In genomic region chr11:67577951-67578350, GRCh38 we compare ENCODE assay signal across 22 cellular contexts. TPM values are rescaled to one million over a fixed set of nuclear protein-coding genes. Genes with fewer than 3 reads are reported as not detected.
A peak's percentile ranks its signal among the peaks of the same experiment; 100 is the strongest.
DNase-seq lines count a peak whose midpoint lies in the region; ATAC-seq, FAIRE-seq and TF ChIP-seq lines count a peak whose summit lies in the region.
"Had no signal": no experiment of that assay in that cellular context is flagged by ENCODE, and none has a peak within 500 bp of the region (broad histone marks: within the 10 kb centered on the region; RNA-seq: fewer than 3 reads in every experiment).

No MANE protein-coding gene starts in this region.

- H3K36me3 ChIP-seq in liver (ENCODE audit: control insufficient read depth in 4 of 4, insufficient read depth in 3 of 4, low read depth in 1 of 4, low read length in 3 of 4): no peaks in the 10 kb centered on the region
- no peaks in the 10 kb centered on the region for H3K36me3 ChIP-seq in HepG2 (replicated peaks in 1 of 2; ENCODE audit: control insufficient read depth in 1 of 2, insufficient read depth in 2 of 2, low read length in 2 of 2)
- no peaks in the 10 kb centered on the region for H3K36me3 ChIP-seq in right lobe of liver
- H3K36me3 ChIP-seq in thyroid gland: no peaks in the 10 kb centered on the region
- no peaks in the 10 kb centered on the region for H3K36me3 ChIP-seq in upper lobe of right lung
- H3K36me3 ChIP-seq: BLaER1 had no signal

- H3K9ac ChIP-seq in liver (ENCODE audit: low read depth in 1 of 2, low read length in 2 of 2) (no peak overlapping the region), HepG2 (ENCODE audit: insufficient read depth, low read depth, low read length) (no peak overlapping the region)
- H3K9ac ChIP-seq: BLaER1 had no signal

- H3K4me1 ChIP-seq in liver (ENCODE audit: control insufficient read depth in 4 of 4, insufficient read depth in 4 of 4, low read length in 3 of 4) (peaks cover 11 to 21% (median 15%) of the 10 kb centered on the region in 4 donors), HepG2 (ENCODE audit: insufficient read depth, low read length) (peaks cover 53% of the 10 kb centered on the region), right lobe of liver (peaks cover 0 to 51% (median 2%) of the 10 kb centered on the region in 4 donors), thyroid gland (peaks cover 21 to 23% of the 10 kb centered on the region in 2 donors), upper lobe of right lung (peaks cover 13% of the 10 kb centered on the region)

- no peaks in the 10 kb centered on the region for H3K9me3 Mint-ChIP-seq in CD14-positive monocyte
- H3K9me3 Mint-ChIP-seq: CD4-positive, alpha-beta T cell; GM23338; HFFc6 had no signal

- H3K27ac Mint-ChIP-seq in CD14-positive monocyte: no peak overlapping the region
- H3K27ac Mint-ChIP-seq: CD4-positive, alpha-beta T cell; GM23338; HFFc6 had no signal

- ATAC-seq in HepG2: no peak
- ATAC-seq in right lobe of liver: peak in 3 of 4 donors; percentile 35 to 59 (median 56)
- ATAC-seq in HG03457 (IDR thresholded peaks at IDR 0.05; ENCODE audit: unreplicated experiment): no peak
- ATAC-seq in upper lobe of right lung: no peak
- ATAC-seq: HCT116, K562 had no signal

- 35% methylated on average over 6 of the region's 6 CpGs for WGBS in liver
- WGBS in HepG2 (ENCODE audit: low lambda C conversion rate): no CpG with 5 or more reads among the region's 6 CpGs
- WGBS in right lobe of liver (ENCODE audit: insufficient coverage, low coverage, low lambda C conversion rate, missing lambda C conversion rate): no CpG with 5 or more reads among the region's 6 CpGs
- 26 to 37% methylated on average over 4 to 5 of the region's 6 CpGs for WGBS in thyroid gland, 2 donors

- H3K4me3 ChIP-seq in liver (ENCODE audit: low read depth in 1 of 3, low read length in 3 of 3): no peak overlapping the region
- no peak overlapping the region for H3K4me3 ChIP-seq in HepG2 (replicated peaks in 1 of 3; ENCODE audit: insufficient read depth in 1 of 3, low read depth in 2 of 3, low read length in 3 of 3)
- H3K4me3 ChIP-seq in right lobe of liver: no peak overlapping the region
- no peak overlapping the region for H3K4me3 ChIP-seq in thyroid gland (replicated peaks in 1 of 3)
- no peak overlapping the region for H3K4me3 ChIP-seq in upper lobe of right lung
- H3K4me3 ChIP-seq: BLaER1, GM23338, K562 had no signal

- peaks cover 26% of the 10 kb centered on the region for H3K4me1 Mint-ChIP-seq in CD14-positive monocyte

- no peak for TF ChIP-seq RAD21 in liver (IDR thresholded peaks at IDR 0.05)
- no peak for TF ChIP-seq RAD21 in HepG2 (CRISPR knock-in tag; IDR thresholded peaks at IDR 0.05)

- no peak overlapping the region for H3K4me2 ChIP-seq in HepG2 (ENCODE audit: low read depth, low read length)
- H3K4me2 ChIP-seq: BLaER1, GM23338 had no signal

- no peaks in the 10 kb centered on the region for H3K9me3 ChIP-seq in liver (ENCODE audit: control insufficient read depth in 4 of 4, low read length in 3 of 4)
- no peaks in the 10 kb centered on the region for H3K9me3 ChIP-seq in HepG2 (ENCODE audit: low read length)
- no peaks in the 10 kb centered on the region for H3K9me3 ChIP-seq in right lobe of liver
- no peaks in the 10 kb centered on the region for H3K9me3 ChIP-seq in thyroid gland
- no peaks in the 10 kb centered on the region for H3K9me3 ChIP-seq in upper lobe of right lung
- H3K9me3 ChIP-seq: BLaER1, Caco-2 had no signal

- POLR2A ChIA-PET in HepG2 (lab: Yijun Ruan, JAX): interaction anchor here (1.3 kb wide), 1 partner anchor 28 kb away, joined by 3 read pairs; no protein-coding TSS in a partner anchor

- H4K20me1 ChIP-seq in HepG2 (ENCODE audit: insufficient read depth, low read length): no peaks in the 10 kb centered on the region
- H4K20me1 ChIP-seq: BLaER1 had no signal

- BruUV-seq in HepG2 (replicated peaks; lab: Mats Ljungman, UMichigan): no TSS peak

- no peak for FAIRE-seq in HepG2 (lab: Jason Lieb, UNC)
- FAIRE-seq: D721Med, G401.6, GM12891, K562 had no signal

- DNase-seq in HepG2 (ENCODE audit: low spot score) (no peak), right lobe of liver (peak in 1 of 3 donors; percentile 52), thyroid gland (peak; percentile 54 to 56), CD14-positive monocyte (ENCODE audit: low spot score) (no peak), upper lobe of right lung (no peak)
- DNase-seq: 8988T; Caco-2; CD4-positive, alpha-beta T cell; H7; HFFc6 had no signal

- no peak for TF ChIP-seq EP300 in HepG2 (IDR thresholded peaks at IDR 0.05; ENCODE audit: low read depth in 2 of 2, low read length in 2 of 2)
- no peak for TF ChIP-seq EP300 in HepG2 (CRISPR knock-in tag; IDR thresholded peaks at IDR 0.05; ENCODE audit: borderline replicate concordance)

- H2AFZ ChIP-seq in HepG2 (ENCODE audit: low read length): no peak overlapping the region
- H2AFZ ChIP-seq: GM23338 had no signal

- H3K27me3 Mint-ChIP-seq in CD14-positive monocyte (ENCODE audit: low read depth in 3 of 3): peaks cover 8 to 23% (median 16%) of the 10 kb centered on the region in 3 donors

- no peak for TF ChIP-seq POLR2A in HepG2 (IDR thresholded peaks at IDR 0.05; ENCODE audit: insufficient read depth in 1 of 2, low read depth in 2 of 2, low read length in 2 of 2)
- TF ChIP-seq POLR2A in right lobe of liver (IDR thresholded peaks at IDR 0.05): no peak
- no peak for TF ChIP-seq POLR2A in thyroid gland (IDR thresholded peaks at IDR 0.05)

- TF ChIP-seq CTCF in liver (IDR thresholded peaks at IDR 0.05; ENCODE audit: low read depth, low read length, missing input control): no peak
- no peak for TF ChIP-seq CTCF in HepG2 (CRISPR knock-in tag; IDR thresholded peaks at IDR 0.05)
- TF ChIP-seq CTCF in VCaP (conservative IDR thresholded peaks at IDR 0.05): no peak
- TF ChIP-seq CTCF in right lobe of liver (IDR thresholded peaks at IDR 0.05): no peak
- no peak for TF ChIP-seq CTCF in thyroid gland (IDR thresholded peaks at IDR 0.05)
- TF ChIP-seq CTCF in CD14-positive monocyte (IDR thresholded peaks at IDR 0.05): no peak
- no peak for TF ChIP-seq CTCF in upper lobe of right lung (IDR thresholded peaks at IDR 0.05)

- CTCF ChIA-PET in HepG2 (lab: Yijun Ruan, JAX; ENCODE audit: low intra/inter-chr PET ratio, low total read pairs): no interaction called here

- H3K27ac ChIP-seq in liver (ENCODE audit: low read depth in 1 of 2, low read length in 2 of 2) (no peak overlapping the region), HepG2 (ENCODE audit: extremely low read length, insufficient read depth, low read length) (no peak overlapping the region), VCaP (peak overlapping the region; percentile 84; the same call in 1 of the 2 replicates), right lobe of liver (peak overlapping the region in 1 of 3 donors; percentile 29), thyroid gland (peak overlapping the region in 1 of 3 donors; percentile 23), upper lobe of right lung (no peak overlapping the region)
- H3K27ac ChIP-seq: BLaER1 had no signal

- no peaks in the 10 kb centered on the region for H3K79me2 ChIP-seq in HepG2 (ENCODE audit: insufficient read depth, low read length)

- in situ Hi-C loops in HepG2 (cut with HindIII; ENCODE audit: extremely low pct_ligation_motif_present, low pct_unique_long_range_greater_than_20kb): no loop called here

- H3K27me3 ChIP-seq in liver (ENCODE audit: control insufficient read depth in 4 of 4, insufficient read depth in 4 of 4, low read length in 3 of 4): no peaks in the 10 kb centered on the region
- peaks cover 0 to 2% of the 10 kb centered on the region in 2 experiments; a peak in 1 of 5 replicates for H3K27me3 ChIP-seq in HepG2 (ENCODE audit: control insufficient read depth in 1 of 2, insufficient read depth in 2 of 2, low read length in 2 of 2)
- H3K27me3 ChIP-seq in right lobe of liver: no peaks in the 10 kb centered on the region
- H3K27me3 ChIP-seq in thyroid gland: no peaks in the 10 kb centered on the region
- no peaks in the 10 kb centered on the region for H3K27me3 ChIP-seq in upper lobe of right lung

- H3K36me3 Mint-ChIP-seq in CD14-positive monocyte: no peaks in the 10 kb centered on the region

- no peak overlapping the region for H3K4me3 Mint-ChIP-seq in CD14-positive monocyte
- H3K4me3 Mint-ChIP-seq: CD4-positive, alpha-beta T cell; GM23338; HFFc6 had no signal

- intact Hi-C loops in HepG2 (cut with micrococcal nuclease; ENCODE audit: unreplicated experiment) (no loop called here), right lobe of liver (cut with DNase I) (no loop called here), thyroid gland (cut with DNase I) (no loop called here), CD14-positive monocyte (cut with micrococcal nuclease) (no loop called here), upper lobe of right lung (cut with DNase I) (no loop called here)

RNA-seq across cellular contexts. Expression of gene GSTP1, which starts 5.7 kb away (rescaled TPM):
- total RNA-seq in liver (100 to 1,000 TPM in 1 of 2 donors, 10 to 100 TPM in 1; 25.6 to 228 TPM), HepG2 (2016; rRNA removed; fragmentation: Illumina TruSeq; extraction: Trizol) (not detected in 2 replicates), right lobe of liver (10 to 100 TPM; 16.6 to 51.4 (median 32.3) TPM), thyroid gland (1,000 to 10,000 TPM in 3 of 4 donors, 100 to 1,000 TPM in 1; 877 to 4,013 (median 1,716) TPM), upper lobe of right lung (751 TPM)
- polyA plus RNA-seq in liver (10 to 100 TPM; 35.1 to 54.5 TPM), HepG2 (2011; rRNA removed) (0.33 TPM in 1 of 2 replicates, not detected in the other), CD14-positive monocyte (1,000 to 10,000 TPM; 1,250 to 1,483 TPM)
- not detected in 2 replicates for total RNA-seq in HepG2 (2016; cell fraction: cytosol; rRNA removed; fragmentation: Illumina TruSeq; extraction: Trizol; ENCODE audit: low read depth)
- total RNA-seq in HepG2 (2016; cell fraction: insoluble cytoplasmic fraction; rRNA removed; fragmentation: Illumina TruSeq; extraction: Trizol): not detected in 2 replicates
- not detected in 2 replicates for total RNA-seq in HepG2 (2016; cell fraction: membrane; rRNA removed; fragmentation: Illumina TruSeq; extraction: Trizol)
- not detected in 2 replicates for total RNA-seq in HepG2 (2016; cell fraction: nucleus; rRNA removed; fragmentation: Illumina TruSeq; extraction: Trizol)
- 0.27 and 0.32 TPM in 2 replicates for polyA plus RNA-seq in HepG2 (2011; cell fraction: cytosol; rRNA removed)
- 0.35 and 0.42 TPM in 2 replicates for polyA plus RNA-seq in HepG2 (2011; cell fraction: nucleus; rRNA removed)
- not detected in 2 replicates for polyA plus RNA-seq in HepG2 (2012)
- polyA plus RNA-seq in HepG2 (2016; cell fraction: cytosol; fragmentation: Illumina TruSeq; extraction: Trizol; ENCODE audit: low read depth): not detected in 2 replicates
- not detected in 2 replicates for polyA plus RNA-seq in HepG2 (2016; cell fraction: insoluble cytoplasmic fraction; fragmentation: Illumina TruSeq; extraction: Trizol; ENCODE audit: low read depth)
- polyA plus RNA-seq in HepG2 (2016; cell fraction: membrane; fragmentation: Illumina TruSeq; extraction: Trizol; ENCODE audit: low read depth): not detected in 2 replicates
- not detected in 2 replicates for polyA plus RNA-seq in HepG2 (2016; cell fraction: nucleus; fragmentation: Illumina TruSeq; extraction: Trizol; ENCODE audit: insufficient read depth, low read depth)
- 3.7 and 5.0 TPM in 2 replicates for polyA minus RNA-seq in HepG2 (2011; rRNA and poly(A)+ RNA removed; ENCODE audit: low replicate concordance)
- not detected in 2 replicates for polyA minus RNA-seq in HepG2 (2011; cell fraction: cytosol; rRNA and poly(A)+ RNA removed)
- not detected in 2 replicates for polyA minus RNA-seq in HepG2 (2011; cell fraction: nucleus; rRNA and poly(A)+ RNA removed)

RNA-seq across cellular contexts. Expression of gene NDUFV1, which starts 28.8 kb away (rescaled TPM):
- total RNA-seq in liver (100 to 1,000 TPM in 1 of 2 donors, 10 to 100 TPM in 1; 83.6 to 162 TPM), HepG2 (2016; rRNA removed; fragmentation: Illumina TruSeq; extraction: Trizol) (137 and 140 TPM in 2 replicates), right lobe of liver (100 to 1,000 TPM; 151 to 214 (median 163) TPM), thyroid gland (100 to 1,000 TPM; 323 to 401 (median 356) TPM), upper lobe of right lung (141 TPM)
- polyA plus RNA-seq in liver (100 to 1,000 TPM; 163 to 172 TPM), HepG2 (2011; rRNA removed) (88.9 and 92.4 TPM in 2 replicates), CD14-positive monocyte (10 to 100 TPM; 71.6 to 72.1 TPM)
- 56.4 and 57.7 TPM in 2 replicates for total RNA-seq in HepG2 (2016; cell fraction: cytosol; rRNA removed; fragmentation: Illumina TruSeq; extraction: Trizol; ENCODE audit: low read depth)
- 130 and 141 TPM in 2 replicates for total RNA-seq in HepG2 (2016; cell fraction: insoluble cytoplasmic fraction; rRNA removed; fragmentation: Illumina TruSeq; extraction: Trizol)
- total RNA-seq in HepG2 (2016; cell fraction: membrane; rRNA removed; fragmentation: Illumina TruSeq; extraction: Trizol): 58.9 and 72.8 TPM in 2 replicates
- total RNA-seq in HepG2 (2016; cell fraction: nucleus; rRNA removed; fragmentation: Illumina TruSeq; extraction: Trizol): 73.7 and 87.9 TPM in 2 replicates
- polyA plus RNA-seq in HepG2 (2011; cell fraction: cytosol; rRNA removed): 80.9 and 124 TPM in 2 replicates
- polyA plus RNA-seq in HepG2 (2011; cell fraction: nucleus; rRNA removed): 241 and 294 TPM in 2 replicates
- 86.7 and 89.4 TPM in 2 replicates for polyA plus RNA-seq in HepG2 (2012)
- polyA plus RNA-seq in HepG2 (2016; cell fraction: cytosol; fragmentation: Illumina TruSeq; extraction: Trizol; ENCODE audit: low read depth): 41.2 and 47.2 TPM in 2 replicates
- polyA plus RNA-seq in HepG2 (2016; cell fraction: insoluble cytoplasmic fraction; fragmentation: Illumina TruSeq; extraction: Trizol; ENCODE audit: low read depth): 109 and 121 TPM in 2 replicates
- 38.1 and 45.1 TPM in 2 replicates for polyA plus RNA-seq in HepG2 (2016; cell fraction: membrane; fragmentation: Illumina TruSeq; extraction: Trizol; ENCODE audit: low read depth)
- polyA plus RNA-seq in HepG2 (2016; cell fraction: nucleus; fragmentation: Illumina TruSeq; extraction: Trizol; ENCODE audit: insufficient read depth, low read depth): 169 and 179 TPM in 2 replicates
- 124 and 164 TPM in 2 replicates for polyA minus RNA-seq in HepG2 (2011; rRNA and poly(A)+ RNA removed; ENCODE audit: low replicate concordance)
- polyA minus RNA-seq in HepG2 (2011; cell fraction: cytosol; rRNA and poly(A)+ RNA removed): 50.1 and 58.7 TPM in 2 replicates
- 52.5 and 56.4 TPM in 2 replicates for polyA minus RNA-seq in HepG2 (2011; cell fraction: nucleus; rRNA and poly(A)+ RNA removed)

RNA-seq across cellular contexts. Expression of gene NUDT8, which starts 51.8 kb away (rescaled TPM):
- total RNA-seq in liver (10 to 100 TPM; 19.5 to 19.6 TPM), HepG2 (2016; rRNA removed; fragmentation: Illumina TruSeq; extraction: Trizol) (18.0 and 25.8 TPM in 2 replicates), right lobe of liver (10 to 100 TPM; 12.7 to 31.4 (median 18.3) TPM), thyroid gland (10 to 100 TPM; 16.7 to 67.7 (median 51.1) TPM), upper lobe of right lung (12.2 TPM)
- polyA plus RNA-seq in liver (10 to 100 TPM; 29.3 to 66.9 TPM), HepG2 (2011; rRNA removed) (6.7 and 7.8 TPM in 2 replicates), CD14-positive monocyte (1 to 10 TPM; 1.3 to 1.4 TPM)
- total RNA-seq in HepG2 (2016; cell fraction: cytosol; rRNA removed; fragmentation: Illumina TruSeq; extraction: Trizol; ENCODE audit: low read depth): 20.3 and 23.2 TPM in 2 replicates
- 15.4 and 25.8 TPM in 2 replicates for total RNA-seq in HepG2 (2016; cell fraction: insoluble cytoplasmic fraction; rRNA removed; fragmentation: Illumina TruSeq; extraction: Trizol)
- total RNA-seq in HepG2 (2016; cell fraction: membrane; rRNA removed; fragmentation: Illumina TruSeq; extraction: Trizol): 20.1 and 24.5 TPM in 2 replicates
- total RNA-seq in HepG2 (2016; cell fraction: nucleus; rRNA removed; fragmentation: Illumina TruSeq; extraction: Trizol): 14.1 and 16.1 TPM in 2 replicates
- 4.9 and 12.5 TPM in 2 replicates for polyA plus RNA-seq in HepG2 (2011; cell fraction: cytosol; rRNA removed)
- polyA plus RNA-seq in HepG2 (2011; cell fraction: nucleus; rRNA removed): 38.1 and 38.7 TPM in 2 replicates
- 13.5 and 13.9 TPM in 2 replicates for polyA plus RNA-seq in HepG2 (2012)
- polyA plus RNA-seq in HepG2 (2016; cell fraction: cytosol; fragmentation: Illumina TruSeq; extraction: Trizol; ENCODE audit: low read depth): 26.1 and 30.7 TPM in 2 replicates
- polyA plus RNA-seq in HepG2 (2016; cell fraction: insoluble cytoplasmic fraction; fragmentation: Illumina TruSeq; extraction: Trizol; ENCODE audit: low read depth): 20.3 and 26.5 TPM in 2 replicates
- 20.2 and 22.8 TPM in 2 replicates for polyA plus RNA-seq in HepG2 (2016; cell fraction: membrane; fragmentation: Illumina TruSeq; extraction: Trizol; ENCODE audit: low read depth)
- 27.4 and 28.8 TPM in 2 replicates for polyA plus RNA-seq in HepG2 (2016; cell fraction: nucleus; fragmentation: Illumina TruSeq; extraction: Trizol; ENCODE audit: insufficient read depth, low read depth)
- polyA minus RNA-seq in HepG2 (2011; rRNA and poly(A)+ RNA removed; ENCODE audit: low replicate concordance): 11.2 and 17.2 TPM in 2 replicates
- 5.1 and 6.1 TPM in 2 replicates for polyA minus RNA-seq in HepG2 (2011; cell fraction: cytosol; rRNA and poly(A)+ RNA removed)
- 11.8 and 16.4 TPM in 2 replicates for polyA minus RNA-seq in HepG2 (2011; cell fraction: nucleus; rRNA and poly(A)+ RNA removed)

RNA-seq across cellular contexts. Expression of gene CABP2, which starts 54.7 kb away (rescaled TPM):
- total RNA-seq in liver (not detected), HepG2 (2016; rRNA removed; fragmentation: Illumina TruSeq; extraction: Trizol) (not detected in 2 replicates), right lobe of liver (not detected), thyroid gland (not detected), upper lobe of right lung (not detected)
- polyA plus RNA-seq in liver (not detected), HepG2 (2011; rRNA removed) (not detected in 2 replicates), CD14-positive monocyte (not detected)
- not detected in 2 replicates for total RNA-seq in HepG2 (2016; cell fraction: cytosol; rRNA removed; fragmentation: Illumina TruSeq; extraction: Trizol; ENCODE audit: low read depth)
- total RNA-seq in HepG2 (2016; cell fraction: insoluble cytoplasmic fraction; rRNA removed; fragmentation: Illumina TruSeq; extraction: Trizol): not detected in 2 replicates
- total RNA-seq in HepG2 (2016; cell fraction: membrane; rRNA removed; fragmentation: Illumina TruSeq; extraction: Trizol): not detected in 2 replicates
- not detected in 2 replicates for total RNA-seq in HepG2 (2016; cell fraction: nucleus; rRNA removed; fragmentation: Illumina TruSeq; extraction: Trizol)
- not detected in 2 replicates for polyA plus RNA-seq in HepG2 (2011; cell fraction: cytosol; rRNA removed)
- polyA plus RNA-seq in HepG2 (2011; cell fraction: nucleus; rRNA removed): not detected in 2 replicates
- not detected in 2 replicates for polyA plus RNA-seq in HepG2 (2012)
- polyA plus RNA-seq in HepG2 (2016; cell fraction: cytosol; fragmentation: Illumina TruSeq; extraction: Trizol; ENCODE audit: low read depth): not detected in 2 replicates
- not detected in 2 replicates for polyA plus RNA-seq in HepG2 (2016; cell fraction: insoluble cytoplasmic fraction; fragmentation: Illumina TruSeq; extraction: Trizol; ENCODE audit: low read depth)
- not detected in 2 replicates for polyA plus RNA-seq in HepG2 (2016; cell fraction: membrane; fragmentation: Illumina TruSeq; extraction: Trizol; ENCODE audit: low read depth)
- polyA plus RNA-seq in HepG2 (2016; cell fraction: nucleus; fragmentation: Illumina TruSeq; extraction: Trizol; ENCODE audit: insufficient read depth, low read depth): not detected in 2 replicates
- not detected in 2 replicates for polyA minus RNA-seq in HepG2 (2011; rRNA and poly(A)+ RNA removed; ENCODE audit: low replicate concordance)
- not detected in 2 replicates for polyA minus RNA-seq in HepG2 (2011; cell fraction: cytosol; rRNA and poly(A)+ RNA removed)
- polyA minus RNA-seq in HepG2 (2011; cell fraction: nucleus; rRNA and poly(A)+ RNA removed): not detected in 2 replicates
- total RNA-seq: A673; Caco-2; CD4-positive, alpha-beta T cell; GM23338; H7; HFFc6; K562 had no signal
- polyA plus RNA-seq: AG04450, GM23338, K562 had no signal

Comparison
In these comparisons a context has a peak if more than half of its experiments do, and no peak if none do; other contexts are left out.
1. ATAC-seq: peak in right lobe of liver (3 of 4); none in HepG2 (single experiment), HG03457 (single experiment) and upper lobe of right lung (single experiment).
2. RNA of gene GSTP1, which starts 5.7 kb away (total RNA-seq): 877 to 4,013 TPM in thyroid gland, 751 TPM in upper lobe of right lung (single experiment), 25.6 to 228 TPM in liver and 16.6 to 51.4 TPM in right lobe of liver; not detected in HepG2; every median in the first group is over 10 times any median in the second.
3. DNase-seq: peak in thyroid gland (2 of 2); none in HepG2 (single experiment), CD14-positive monocyte (single experiment) and upper lobe of right lung (single experiment).